In the genomic region with DNA sequence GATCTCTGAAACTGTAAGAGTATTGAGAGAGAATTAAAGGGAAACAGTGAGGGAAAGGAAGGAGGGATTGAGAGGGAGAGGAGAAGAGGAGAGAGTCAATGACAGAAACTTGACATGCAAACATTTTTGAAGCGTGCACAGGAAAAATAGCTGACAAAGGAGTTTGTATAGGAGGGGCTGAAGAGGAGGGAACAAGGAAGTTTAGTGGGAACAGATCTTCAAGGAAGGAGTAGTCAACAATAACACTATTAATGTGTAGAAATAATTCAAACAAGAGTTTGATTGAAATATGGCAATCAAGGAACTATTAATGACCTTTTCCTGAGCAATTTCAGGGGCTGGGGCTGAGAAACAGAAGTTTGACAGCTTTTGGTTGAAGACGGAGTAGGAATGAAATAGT, we compare ENCODE assay signal across 5 cellular contexts. TPM values are rescaled to one million over a fixed set of nuclear protein-coding genes. Genes with fewer than 3 reads are reported as not detected.
"Had no signal": no experiment of that assay in that cellular context is flagged by ENCODE, and none has a peak within 500 bp of the region (broad histone marks: within the 10 kb centered on the region; RNA-seq: fewer than 3 reads in every experiment).

No MANE protein-coding gene starts in this region.

RNA-seq across cellular contexts. Expression of a gene that starts 4.0 kb away (rescaled TPM):
- total RNA-seq: naive thymus-derived CD8-positive, alpha-beta T cell; osteocyte; pulmonary artery endothelial cell; smooth muscle cell had no signal
- polyA plus RNA-seq: neural cell had no signal

RNA-seq across cellular contexts. Expression of a gene that starts 27.9 kb away (rescaled TPM):
- total RNA-seq: osteocyte, pulmonary artery endothelial cell, smooth muscle cell had no signal
- polyA plus RNA-seq: neural cell, smooth muscle cell had no signal
